Comparison of ENCODE assay signal across 8 cellular contexts in genomic region chr20:49385471-49385870, GRCh38.
DNase-seq lines count a peak whose midpoint lies in the region; FAIRE-seq and TF ChIP-seq lines count a peak whose summit lies in the region.

No MANE protein-coding gene starts in this region.

- FAIRE-seq in endothelial cell of umbilical vein (lab: Jason Lieb, UNC) (peak; percentile 92), GM12891 (lab: Jason Lieb, UNC) (no peak)

- no peak for TF ChIP-seq EP300 in sigmoid colon (IDR thresholded peaks at IDR 0.05)

- H3K4me1 ChIP-seq in cardiac muscle cell (ENCODE audit: low read depth) (no peaks in the 10 kb centered on the region), left ventricle myocardium inferior (peaks cover 57% of the 10 kb centered on the region), endothelial cell of umbilical vein (ENCODE audit: control insufficient read depth, extremely low read depth, insufficient read depth, low read length) (no peaks in the 10 kb centered on the region), sigmoid colon (peaks cover 0 to 80% (median 61%) of the 10 kb centered on the region in 4 donors), spleen (peaks cover 0 to 6% (median 0%) of the 10 kb centered on the region in 6 donors)

- H3K9me1 ChIP-seq in endothelial cell of umbilical vein (replicated peaks; ENCODE audit: control insufficient read depth, extremely low read depth, insufficient read depth, low read length): no peaks in the 10 kb centered on the region

- H3K4me3 ChIP-seq in cardiac muscle cell: no peak overlapping the region
- no peak overlapping the region for H3K4me3 ChIP-seq in left ventricle myocardium inferior
- H3K4me3 ChIP-seq in endothelial cell of umbilical vein (replicated peaks in 1 of 3; ENCODE audit: insufficient read depth in 1 of 3, low read depth in 1 of 3, low read length in 3 of 3): no peak overlapping the region
- H3K4me3 ChIP-seq in sigmoid colon: no peak overlapping the region
- H3K4me3 ChIP-seq in spleen: no peak overlapping the region

- H3K27ac ChIP-seq in cardiac muscle cell (no peak overlapping the region), left ventricle myocardium inferior (replicated peaks) (no peak overlapping the region), endothelial cell of umbilical vein (ENCODE audit: insufficient read depth, low read depth, low read length) (no peak overlapping the region), sigmoid colon (peak overlapping the region; percentile 66 to 91 (median 82)), spleen (no peak overlapping the region)

- DNase-seq in cardiac muscle cell (ENCODE audit: low read depth in 1 of 2, low spot score in 1 of 2) (peak; percentile 34 to 50), left ventricle myocardium inferior (no peak), NCI-H526 (lab: John Stamatoyannopoulos, UW) (peak; percentile 46 to 65), endothelial cell of umbilical vein (ENCODE audit: low read depth, low spot score) (peak; percentile 29), sigmoid colon (no peak), GM12891 (ENCODE audit: insufficient read length, low spot score) (no peak), spleen (no peak), GF-D8 (lab: John Stamatoyannopoulos, UW) (no peak)

- BruUV-seq in endothelial cell of umbilical vein (replicated peaks; lab: Mats Ljungman, UMichigan): no TSS peak

- no peak overlapping the region for H3K4me2 ChIP-seq in endothelial cell of umbilical vein (ENCODE audit: insufficient read depth, low read length)

- WGBS in sigmoid colon, 2 donors: 73% methylated on average over 1 of the region's 1 CpG
- WGBS in spleen, 5 donors: 59 to 100% (median 71%) methylated on average over 1 of the region's 1 CpG

- no peak overlapping the region for H2AFZ ChIP-seq in endothelial cell of umbilical vein (ENCODE audit: low read depth, low read length)

- CTCF ChIA-PET in endothelial cell of umbilical vein (lab: Charles Lee): interaction anchor here (0.6 to 5.3 kb wide), 16 partner anchors 9 to 502 kb away, joined by 3 to 93 read pairs (median 4); partner anchors contain the start of gene KCNB1

- intact Hi-C loops in left ventricle myocardium inferior (cut with micrococcal nuclease): loop anchor here (10.0 kb wide), 1 partner anchor 99 kb away; the partner anchor contains the start of gene KCNB1
- intact Hi-C loops in endothelial cell of umbilical vein (cut with micrococcal nuclease): loop anchor here (2.0 kb wide), 2 partner anchors 51 to 123 kb away; no protein-coding TSS in a partner anchor
- intact Hi-C loops in sigmoid colon (cut with DNase I): loop anchor here (2.0 to 5.0 kb wide), 2 partner anchors 37 to 99 kb away; no protein-coding TSS in a partner anchor
- intact Hi-C loops in spleen (cut with DNase I; ENCODE audit: low total_unique reads): no loop called here

- no peak for TF ChIP-seq CTCF in cardiac muscle cell (IDR thresholded peaks at IDR 0.05; ENCODE audit: low read depth, low read length)
- TF ChIP-seq CTCF in left ventricle myocardium inferior (IDR thresholded peaks at IDR 0.05; ENCODE audit: borderline replicate concordance): no peak
- no peak for TF ChIP-seq CTCF in endothelial cell of umbilical vein (IDR thresholded peaks at IDR 0.05; ENCODE audit: extremely low read depth in 1 of 2, insufficient read depth in 1 of 2, low read depth in 1 of 2, low read length in 2 of 2)
- no peak for TF ChIP-seq CTCF in sigmoid colon (IDR thresholded peaks at IDR 0.05)
- TF ChIP-seq CTCF in spleen (IDR thresholded peaks at IDR 0.05 in 8 of 11, conservative IDR thresholded peaks at IDR 0.05 in 3 of 11): no peak

- no peaks in the 10 kb centered on the region for H3K79me2 ChIP-seq in endothelial cell of umbilical vein (ENCODE audit: control insufficient read depth, insufficient read depth, low read length)

- POLR2A ChIA-PET in endothelial cell of umbilical vein (lab: Charles Lee): no interaction called here

- H3K27me3 ChIP-seq in cardiac muscle cell (no peaks in the 10 kb centered on the region), left ventricle myocardium inferior (ENCODE audit: low read depth) (no peaks in the 10 kb centered on the region), endothelial cell of umbilical vein (ENCODE audit: control insufficient read depth in 2 of 2, insufficient read depth in 2 of 2, low read length in 2 of 2) (peaks cover 0 to 3% of the 10 kb centered on the region in 2 experiments), sigmoid colon (no peaks in the 10 kb centered on the region), spleen (replicated peaks in 1 of 7) (peaks cover 0 to 37% (median 0%) of the 10 kb centered on the region in 7 donors)

- TF ChIP-seq POLR2A in endothelial cell of umbilical vein (IDR thresholded peaks at IDR 0.05; ENCODE audit: low read depth, low read length) (no peak), sigmoid colon (IDR thresholded peaks at IDR 0.05) (no peak), GM12891 (IDR thresholded peaks at IDR 0.05; ENCODE audit: low read depth, low read length) (no peak), spleen (IDR thresholded peaks at IDR 0.05) (no peak)

- no peak overlapping the region for H3K9ac ChIP-seq in endothelial cell of umbilical vein (replicated peaks; ENCODE audit: extremely low read depth, insufficient read depth, low read length)

- H3K9me3 ChIP-seq in cardiac muscle cell (ENCODE audit: low read depth) (no peaks in the 10 kb centered on the region), left ventricle myocardium inferior (replicated peaks) (no peaks in the 10 kb centered on the region), endothelial cell of umbilical vein (replicated peaks; ENCODE audit: control insufficient read depth, insufficient read depth, low read length) (no peaks in the 10 kb centered on the region), sigmoid colon (no peaks in the 10 kb centered on the region), spleen (no peaks in the 10 kb centered on the region)

- no peaks in the 10 kb centered on the region for H3K36me3 ChIP-seq in cardiac muscle cell
- no peaks in the 10 kb centered on the region for H3K36me3 ChIP-seq in left ventricle myocardium inferior
- no peaks in the 10 kb centered on the region for H3K36me3 ChIP-seq in endothelial cell of umbilical vein (ENCODE audit: control insufficient read depth in 2 of 2, extremely low read depth in 1 of 2, insufficient read depth in 2 of 2, low read length in 2 of 2)
- no peaks in the 10 kb centered on the region for H3K36me3 ChIP-seq in sigmoid colon
- no peaks in the 10 kb centered on the region for H3K36me3 ChIP-seq in spleen

- dilution Hi-C loops in endothelial cell of umbilical vein (cut with MboI; ENCODE audit: extremely low pct_ligation_motif_present, low sequenced_read_pairs): no loop called here

- no peaks in the 10 kb centered on the region for H4K20me1 ChIP-seq in endothelial cell of umbilical vein (replicated peaks; ENCODE audit: control insufficient read depth, extremely low read depth, insufficient read depth, low read length)

TF ChIP-seq in endothelial cell of umbilical vein, 7 proteins besides CTCF, POLR2A, EP300 and RAD21:
- TF ChIP-seq GATA2 (IDR thresholded peaks at IDR 0.05; ENCODE audit: insufficient read depth, insufficient read length, low read depth, low read length) (no peak), MAX (IDR thresholded peaks at IDR 0.05; ENCODE audit: insufficient read depth, insufficient read length) (peak; percentile 49)

TF ChIP-seq in GM12891, 5 proteins besides CTCF, POLR2A, EP300 and RAD21:
- TF ChIP-seq TAF1 (IDR thresholded peaks at IDR 0.05; ENCODE audit: low read depth, low read length) (no peak), POLR2AphosphoS5 (IDR thresholded peaks at IDR 0.05; ENCODE audit: low read depth, low read length) (no peak), POU2F2 (IDR thresholded peaks at IDR 0.05; ENCODE audit: low read depth, low read length) (no peak), SPI1 (IDR thresholded peaks at IDR 0.05; ENCODE audit: low read depth, low read length) (no peak), PAX5 (IDR thresholded peaks at IDR 0.05; ENCODE audit: insufficient read depth, low read length, severe bottlenecking) (no peak)

Comparison
In these comparisons a context has a peak if more than half of its experiments do, and no peak if none do; other contexts are left out.
1. DNase-seq: peak in cardiac muscle cell (2 of 2), NCI-H526 (2 of 2) and endothelial cell of umbilical vein (single experiment); none in left ventricle myocardium inferior (single experiment), sigmoid colon (single experiment), GM12891 (single experiment), spleen (single experiment) and GF-D8 (single experiment).
2. H3K27ac ChIP-seq: peak in sigmoid colon (4 of 4); none in cardiac muscle cell (single experiment), left ventricle myocardium inferior (single experiment), endothelial cell of umbilical vein (single experiment) and spleen (0 of 8).